In the genomic region with DNA sequence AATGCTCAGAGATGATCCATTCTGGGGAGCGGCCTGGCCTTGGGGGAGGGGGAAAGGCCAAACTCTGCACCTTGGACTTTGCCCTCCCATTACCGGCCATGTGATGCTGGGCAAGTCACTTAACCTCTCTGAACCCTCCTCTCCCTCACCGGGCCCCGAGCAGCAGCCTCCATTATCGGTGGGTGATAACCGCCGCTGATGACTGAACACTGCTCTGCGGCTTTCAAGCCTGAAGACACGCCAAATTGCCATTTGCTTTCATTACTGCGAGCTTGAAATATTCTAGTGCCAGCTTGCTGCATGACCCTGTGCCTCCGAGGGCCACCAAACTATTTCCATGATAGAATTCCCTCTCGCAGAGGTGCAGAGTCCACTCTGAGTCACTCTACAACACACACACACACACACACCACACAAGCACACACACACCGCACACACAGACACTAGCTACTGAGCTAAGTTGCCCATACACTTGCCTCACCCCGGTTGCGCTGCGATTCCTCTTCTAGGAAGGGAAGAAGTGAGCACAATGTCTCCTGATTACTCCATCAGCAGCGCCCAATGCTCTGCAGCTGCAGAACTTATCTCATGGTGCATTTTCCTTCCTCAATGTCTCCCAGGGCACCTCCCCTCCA, we compare ENCODE assay signal across 15 cellular contexts. TPM values are rescaled to one million over a fixed set of nuclear protein-coding genes. Genes with fewer than 3 reads are reported as not detected.
DNase-seq lines count a peak whose midpoint lies in the region; ATAC-seq, FAIRE-seq and TF ChIP-seq lines count a peak whose summit lies in the region.
"Had no signal": no experiment of that assay in that cellular context is flagged by ENCODE, and none has a peak within 500 bp of the region (broad histone marks: within the 10 kb centered on the region; RNA-seq: fewer than 3 reads in every experiment).

No MANE protein-coding gene starts in this region.

- H3K27ac ChIP-seq in esophagus muscularis mucosa (replicated peaks in 1 of 4), result no peak overlapping the region
- H3K27ac ChIP-seq: WERI-Rb-1 had no signal

- peaks cover 42% of the 10 kb centered on the region for H3K4me1 Mint-ChIP-seq in progenitor cell of endocrine pancreas (ENCODE audit: low read depth)
- no peaks in the 10 kb centered on the region for H3K4me1 Mint-ChIP-seq in activated T-cell treated with anti-CD3 and anti-CD28 coated beads, Interleukin-2, amount 50 U/mL, for 4 hours (ENCODE audit: low read depth)
- H3K4me1 Mint-ChIP-seq: activated naive CD4-positive, alpha-beta T cell treated with anti-CD3 and anti-CD28 coated beads, Interleukin-2, amount 50 U/mL, for 24 hours had no signal

- 73% methylated on average over 17 of the region's 17 CpGs for WGBS in esophagus muscularis mucosa

- H3K27ac Mint-ChIP-seq in progenitor cell of endocrine pancreas, result peak overlapping the region; percentile 84
- H3K27ac Mint-ChIP-seq: activated naive CD4-positive, alpha-beta T cell treated with anti-CD3 and anti-CD28 coated beads, Interleukin-2, amount 50 U/mL, for 24 hours had no signal

- H3K4me1 ChIP-seq in esophagus muscularis mucosa, result no peaks in the 10 kb centered on the region
- H3K4me1 ChIP-seq: HAP-1 had no signal

- no peaks in the 10 kb centered on the region for H3K36me3 ChIP-seq in esophagus muscularis mucosa
- H3K36me3 ChIP-seq: HAP-1, WERI-Rb-1 had no signal

- H3K27me3 Mint-ChIP-seq in progenitor cell of endocrine pancreas, result peaks cover 3% of the 10 kb centered on the region
- H3K27me3 Mint-ChIP-seq in activated T-cell treated with anti-CD3 and anti-CD28 coated beads, Interleukin-2, amount 50 U/mL, for 4 hours (ENCODE audit: low read depth), result peaks cover 8% of the 10 kb centered on the region

- peak overlapping the region; percentile 27 for H3K4me3 Mint-ChIP-seq in progenitor cell of endocrine pancreas (ENCODE audit: low read depth)
- no peak overlapping the region for H3K4me3 Mint-ChIP-seq in activated T-cell treated with anti-CD3 and anti-CD28 coated beads, Interleukin-2, amount 50 U/mL, for 4 hours
- H3K4me3 Mint-ChIP-seq: activated naive CD4-positive, alpha-beta T cell treated with anti-CD3 and anti-CD28 coated beads, Interleukin-2, amount 50 U/mL, for 24 hours had no signal

- no peaks in the 10 kb centered on the region for H3K9me3 ChIP-seq in esophagus muscularis mucosa
- H3K9me3 ChIP-seq: HAP-1 had no signal

- intact Hi-C loops in cardiac septum (cut with DNase I) (no loop called here), esophagus muscularis mucosa (cut with DNase I) (no loop called here)

- peaks cover 0 to 32% (median 12%) of the 10 kb centered on the region in 4 donors for H3K27me3 ChIP-seq in esophagus muscularis mucosa

- no peak for ATAC-seq in activated T-cell treated with anti-CD3 and anti-CD28 coated beads, Interleukin-2, amount 50 U/mL, for 4 hours
- ATAC-seq: stimulated activated naive CD8-positive, alpha-beta T cell treated with anti-CD3 and anti-CD28 coated beads, Interleukin-15, Interleukin-2, amounts not matched to agents 100 U/mL and 50 U/mL, for 24 hours had no signal

- TF ChIP-seq CTCF in progenitor cell of endocrine pancreas (IDR thresholded peaks at IDR 0.05; ENCODE audit: unreplicated experiment) (no peak), esophagus muscularis mucosa (IDR thresholded peaks at IDR 0.05) (no peak)

- H3K9me3 Mint-ChIP-seq in progenitor cell of endocrine pancreas (ENCODE audit: low read depth), result no peaks in the 10 kb centered on the region
- H3K9me3 Mint-ChIP-seq in activated T-cell treated with anti-CD3 and anti-CD28 coated beads, Interleukin-2, amount 50 U/mL, for 4 hours, result peaks cover 5% of the 10 kb centered on the region
- H3K9me3 Mint-ChIP-seq: activated naive CD4-positive, alpha-beta T cell treated with anti-CD3 and anti-CD28 coated beads, Interleukin-2, amount 50 U/mL, for 24 hours had no signal

- no peak overlapping the region for H3K4me3 ChIP-seq in esophagus muscularis mucosa
- H3K4me3 ChIP-seq: HAP-1 had no signal

- FAIRE-seq in RCC 7860 (lab: Jason Lieb, UNC) (no peak), HTR-8/SVneo (lab: Jason Lieb, UNC) (no peak)

- DNase-seq in HuH-7 (ENCODE audit: low spot score) (peak; percentile 68), RCC 7860 (ENCODE audit: low spot score) (peak; percentile 42), cardiac septum (ENCODE audit: low spot score) (peak; percentile 87), progenitor cell of endocrine pancreas (ENCODE audit: low spot score, unreplicated experiment) (no peak), HTR-8/SVneo (ENCODE audit: insufficient read length, low spot score) (no peak), esophagus muscularis mucosa (ENCODE audit: extremely low spot score) (no peak)
- no peak for DNase-seq in activated T-cell treated with anti-CD3 and anti-CD28 coated beads, Interleukin-2, amount 50 U/mL, for 4 hours
- DNase-seq in activated CD4-positive, alpha-beta T cell treated with anti-CD3 and anti-CD28 coated beads for 4 hours, result no peak
- DNase-seq: C1 segment of cervical spinal cord; NCI-H1436 treated with DMSO at 0.1 percent for 48 hours; NCI-H748 treated with DMSO at 0.1 percent for 48 hours; stimulated activated naive CD8-positive, alpha-beta T cell treated with anti-CD3 and anti-CD28 coated beads, Interleukin-15, Interleukin-2, amounts not matched to agents 100 U/mL and 50 U/mL, for 24 hours; WERI-Rb-1 had no signal

- H3K36me3 Mint-ChIP-seq in progenitor cell of endocrine pancreas (ENCODE audit: insufficient read depth), result no peaks in the 10 kb centered on the region
- H3K36me3 Mint-ChIP-seq in activated T-cell treated with anti-CD3 and anti-CD28 coated beads, Interleukin-2, amount 50 U/mL, for 4 hours (ENCODE audit: insufficient read depth), result no peaks in the 10 kb centered on the region
- H3K36me3 Mint-ChIP-seq: activated naive CD4-positive, alpha-beta T cell treated with anti-CD3 and anti-CD28 coated beads, Interleukin-2, amount 50 U/mL, for 24 hours had no signal

- no peak for TF ChIP-seq POLR2A in esophagus muscularis mucosa (IDR thresholded peaks at IDR 0.05; ENCODE audit: low read depth)

- TF ChIP-seq EP300 in esophagus muscularis mucosa (IDR thresholded peaks at IDR 0.05), result no peak

RNA-seq across cellular contexts. Expression of a gene that starts 20.6 kb away (rescaled TPM):
- total RNA-seq in cardiac septum, result 45.8 TPM
- total RNA-seq in progenitor cell of endocrine pancreas, result 15.2 and 16.2 TPM in 2 replicates
- total RNA-seq in esophagus muscularis mucosa, result 10 to 100 TPM; 19.5 to 39.8 (median 32.5) TPM
- under 1 TPM; 0.26 to 0.84 (median 0.33) TPM for total RNA-seq in activated T-cell treated with anti-CD3 and anti-CD28 coated beads, Interleukin-2, amount 50 U/mL, for 4 hours

Comparison
In these comparisons a context has a peak if more than half of its experiments do, and no peak if none do; other contexts are left out.
1. DNase-seq: peak in HuH-7 (single experiment), RCC 7860 (single experiment) and cardiac septum (single experiment); none in progenitor cell of endocrine pancreas (single experiment), HTR-8/SVneo (single experiment), esophagus muscularis mucosa (single experiment), activated T-cell treated with anti-CD3 and anti-CD28 coated beads, Interleukin-2, amount 50 U/mL, for 4 hours (single experiment) and activated CD4-positive, alpha-beta T cell treated with anti-CD3 and anti-CD28 coated beads for 4 hours (0 of 2).